In genomic region chrX:1592128-1592862, GRCh38 we compare ENCODE assay signal across 8 cellular contexts. TPM values are rescaled to one million over a fixed set of nuclear protein-coding genes. Genes with fewer than 3 reads are reported as not detected.
DNase-seq lines count a peak whose midpoint lies in the region; ATAC-seq and TF ChIP-seq lines count a peak whose summit lies in the region.

No MANE protein-coding gene starts in this region.

- H4K20me1 ChIP-seq in fibroblast of lung (ENCODE audit: control insufficient read depth, extremely low read depth, insufficient read depth, low read length) (no peaks in the 10 kb centered on the region), osteoblast (ENCODE audit: insufficient read depth, low read length) (peaks cover 42% of the 10 kb centered on the region)

- H3K79me2 ChIP-seq in fibroblast of lung (ENCODE audit: control insufficient read depth, insufficient read depth, low read length) (peaks cover 43% of the 10 kb centered on the region), osteoblast (ENCODE audit: insufficient read depth, low read length) (peaks cover 55% of the 10 kb centered on the region)

- no peaks in the 10 kb centered on the region for H3K27me3 ChIP-seq in WERI-Rb-1 (ENCODE audit: insufficient read depth, low read depth, severe bottlenecking)
- H3K27me3 ChIP-seq in fibroblast of lung (ENCODE audit: control insufficient read depth, insufficient read depth, low read length) = no peaks in the 10 kb centered on the region
- H3K27me3 ChIP-seq in osteoblast (ENCODE audit: insufficient read depth, low read length) = no peaks in the 10 kb centered on the region

- H3K36me3 ChIP-seq in WERI-Rb-1 = peaks cover 34% of the 10 kb centered on the region
- peaks cover 20% of the 10 kb centered on the region for H3K36me3 ChIP-seq in fibroblast of lung (ENCODE audit: control insufficient read depth, insufficient read depth, low read length)
- H3K36me3 ChIP-seq in osteoblast (ENCODE audit: insufficient read depth, low read length) = peaks cover 33% of the 10 kb centered on the region

- H3K4me3 ChIP-seq in WERI-Rb-1 (ENCODE audit: low read depth, low read length) (peak overlapping the region; percentile 94), fibroblast of lung (replicated peaks in 1 of 4; ENCODE audit: control extremely low read depth in 1 of 4, insufficient read depth in 1 of 4, low read depth in 3 of 4, low read length in 4 of 4) (peak overlapping the region; percentile 75 to 85 (median 79)), osteoblast (ENCODE audit: insufficient read depth, low read length) (peak overlapping the region; percentile 91)

- H2AFZ ChIP-seq in fibroblast of lung (ENCODE audit: low read length) (no peak overlapping the region), osteoblast (ENCODE audit: low read length) (peak overlapping the region; percentile 35)

- DNase-seq in 8988T (peak; percentile 72), GM13977 (ENCODE audit: low spot score) (peak; percentile 81), WERI-Rb-1 (no peak), fibroblast of lung (ENCODE audit: low read depth in 2 of 2) (peak; percentile 12 to 22), osteoblast (ENCODE audit: insufficient read length, low spot score, missing footprints) (peak; percentile 94), NCI-H1092 treated with DMSO at 0.1 percent for 48 hours (lab: John Stamatoyannopoulos, UW) (no peak), NCI-H526 (lab: John Stamatoyannopoulos, UW) (no peak)

- H3K4me1 ChIP-seq in fibroblast of lung (ENCODE audit: control insufficient read depth, extremely low read depth, insufficient read depth, low read length) (no peaks in the 10 kb centered on the region), osteoblast (ENCODE audit: insufficient read depth, low read length) (peaks cover 8% of the 10 kb centered on the region)

- ATAC-seq in HG02938 (IDR thresholded peaks at IDR 0.05; ENCODE audit: unreplicated experiment) = peak; percentile 43

- no peak for TF ChIP-seq CTCF in GM13977 (IDR thresholded peaks at IDR 0.05; ENCODE audit: extremely low read depth, insufficient read depth, missing control alignments)
- TF ChIP-seq CTCF in WERI-Rb-1 (IDR thresholded peaks at IDR 0.05; ENCODE audit: low read depth, low read length) = no peak
- no peak for TF ChIP-seq CTCF in fibroblast of lung (conservative IDR thresholded peaks at IDR 0.05 in 1 of 2, IDR thresholded peaks at IDR 0.05 in 1 of 2; ENCODE audit: low read depth in 1 of 2, low read length in 2 of 2)
- TF ChIP-seq CTCF in osteoblast (IDR thresholded peaks at IDR 0.05; ENCODE audit: extremely low read depth, low read depth, low read length) = no peak

- H3K4me2 ChIP-seq in fibroblast of lung (ENCODE audit: extremely low read depth, insufficient read depth, low read length) = peak overlapping the region; percentile 94
- peak overlapping the region; percentile 93 for H3K4me2 ChIP-seq in osteoblast (ENCODE audit: insufficient read depth, low read length)

- H3K9me3 ChIP-seq in WERI-Rb-1 (ENCODE audit: severe bottlenecking) = no peaks in the 10 kb centered on the region
- no peaks in the 10 kb centered on the region for H3K9me3 ChIP-seq in fibroblast of lung (ENCODE audit: control insufficient read depth, insufficient read depth, low read depth, low read length)
- no peaks in the 10 kb centered on the region for H3K9me3 ChIP-seq in osteoblast (ENCODE audit: low read depth, low read length)

- in situ Hi-C loops in GM13977 (cut with MboI; ENCODE audit: low pct_unique_long_range_greater_than_20kb, low sequenced_read_pairs, unreplicated experiment) = no loop called here

- peak overlapping the region; percentile 83 for H3K9ac ChIP-seq in fibroblast of lung (ENCODE audit: insufficient read depth, low read length)

- peak overlapping the region; percentile 73 for H3K27ac ChIP-seq in WERI-Rb-1
- H3K27ac ChIP-seq in fibroblast of lung (ENCODE audit: insufficient read depth, low read length) = peak overlapping the region; percentile 80
- peak overlapping the region; percentile 76 for H3K27ac ChIP-seq in osteoblast (ENCODE audit: low read depth, low read length)

RNA-seq across cellular contexts. Expression of gene AKAP17A, which starts 0.9 kb away (rescaled TPM):
- 17.8 and 18.0 TPM in 2 replicates for total RNA-seq in fibroblast of lung
- polyA plus RNA-seq in fibroblast of lung = 9.1 and 9.3 TPM in 2 replicates
- polyA plus RNA-seq in fibroblast of lung (2012) = 15.0 and 16.9 TPM in 2 replicates
- polyA minus RNA-seq in fibroblast of lung (ENCODE audit: low replicate concordance) = 12.0 and 13.9 TPM in 2 replicates
- total RNA-seq in osteoblast = 17.7 and 18.5 TPM in 2 replicates

RNA-seq across cellular contexts. Expression of gene ASMT, which starts 22.6 kb away (rescaled TPM):
- total RNA-seq in fibroblast of lung (not detected in 2 replicates), osteoblast (0.36 TPM in 1 of 2 replicates, not detected in the other)
- polyA plus RNA-seq in fibroblast of lung = not detected in 2 replicates
- polyA plus RNA-seq in fibroblast of lung (2012) = not detected in 2 replicates
- not detected in 2 replicates for polyA minus RNA-seq in fibroblast of lung (ENCODE audit: low replicate concordance)

RNA-seq across cellular contexts. Expression of gene P2RY8, which starts 55.3 kb away (rescaled TPM):
- total RNA-seq in fibroblast of lung (not detected in 2 replicates), osteoblast (under 0.01 TPM in 1 of 2 replicates, not detected in the other)
- not detected in 2 replicates for polyA plus RNA-seq in fibroblast of lung
- polyA plus RNA-seq in fibroblast of lung (2012) = not detected in 2 replicates
- not detected in 2 replicates for polyA minus RNA-seq in fibroblast of lung (ENCODE audit: low replicate concordance)

Comparison
In these comparisons a context has a peak if more than half of its experiments do, and no peak if none do; other contexts are left out.
1. DNase-seq: peak in 8988T (single experiment), GM13977 (single experiment), fibroblast of lung (2 of 2) and osteoblast (single experiment); none in WERI-Rb-1 (single experiment), NCI-H1092 treated with DMSO at 0.1 percent for 48 hours (single experiment) and NCI-H526 (0 of 2).
2. Peak in every context shown above with its lines, with median percentiles within 50 percentile points of each other: H3K27ac ChIP-seq and H3K4me3 ChIP-seq.